10 cellular contexts compared by ENCODE assay signal in genomic region chr12:51907083-51907863, GRCh38. TPM values are rescaled to one million over a fixed set of nuclear protein-coding genes. Genes with fewer than 3 reads are reported as not detected.
A peak's percentile ranks its signal among the peaks of the same experiment; 100 is the strongest.
DNase-seq lines count a peak whose midpoint lies in the region; ATAC-seq and TF ChIP-seq lines count a peak whose summit lies in the region.
"Had no signal": no experiment of that assay in that cellular context is flagged by ENCODE, and none has a peak within 500 bp of the region (broad histone marks: within the 10 kb centered on the region; RNA-seq: fewer than 3 reads in every experiment).

Gene ACVRL1, plus strand, starts transcription at chr12:51907504. Its CDS starts 4,971 bp downstream, at chr12:51912475.

- dilution Hi-C loops in mammary epithelial cell (cut with HindIII; ENCODE audit: low sequenced_read_pairs): no loop called here

- H3K27me3 ChIP-seq in BJ (ENCODE audit: control insufficient read depth, insufficient read depth, low read length) (no peaks in the 10 kb centered on the region), mammary epithelial cell (ENCODE audit: insufficient read depth, low read length) (peaks cover 28% of the 10 kb centered on the region)
- peaks cover 21% of the 10 kb centered on the region for H3K27me3 ChIP-seq in CD4-positive, alpha-beta memory T cell (ENCODE audit: insufficient read depth, low read length)

- POLR2A ChIA-PET in BJ (lab: Charles Lee): no interaction called here
- POLR2A ChIA-PET in CD4-positive, alpha-beta memory T cell (lab: Charles Lee; ENCODE audit: partially characterized antibody): no interaction called here

- no peak within 1 kb of the TSS for H3K27ac ChIP-seq in mammary epithelial cell (ENCODE audit: insufficient read depth, low read depth, low read length)
- H3K27ac ChIP-seq in CD4-positive, alpha-beta memory T cell (ENCODE audit: low read depth, low read length): no peak within 1 kb of the TSS
- H3K27ac ChIP-seq: neutrophil had no signal

- 34% methylated on average over 9 of the region's 74 CpGs for WGBS in mammary epithelial cell (ENCODE audit: low coverage, missing lambda C conversion rate)

- no peaks in the 10 kb centered on the region for H3K36me3 Mint-ChIP-seq in CD4-positive, alpha-beta memory T cell

- H3K27me3 Mint-ChIP-seq in CD4-positive, alpha-beta memory T cell: peaks cover 15 to 32% of the 10 kb centered on the region in 2 donors

- in situ Hi-C loops in mammary epithelial cell (cut with MboI; ENCODE audit: low sequenced_read_pairs in 2 of 2): no loop called here

- H4K20me1 ChIP-seq in mammary epithelial cell (ENCODE audit: insufficient read depth, low read length): no peaks in the 10 kb centered on the region

- intact Hi-C loops in mammary epithelial cell (cut with micrococcal nuclease): no loop called here
- intact Hi-C loops in CD4-positive, alpha-beta memory T cell (cut with micrococcal nuclease): no loop called here

- H3K4me3 Mint-ChIP-seq in CD4-positive, alpha-beta memory T cell: peak within 1 kb of the TSS in 1 of 8 donors; percentile 22
- H3K4me3 Mint-ChIP-seq: activated T-helper 17 cell treated with anti-CD3 and anti-CD28 coated beads, Interleukin-2, amount 50 U/mL, for 72 hours had no signal

- CTCF ChIA-PET in BJ (lab: Yijun Ruan, JAX): interaction anchor here (0.7 to 12.8 kb wide), 9 partner anchors 10 to 118 kb away, joined by 3 to 165 read pairs (median 6); no protein-coding TSS in a partner anchor
- CTCF ChIA-PET in mammary epithelial cell (lab: Charles Lee; ENCODE audit: low non-redundant PET): no interaction called here
- CTCF ChIA-PET in CD4-positive, alpha-beta memory T cell (lab: Charles Lee; ENCODE audit: partially characterized antibody): no interaction called here

- peaks cover 0 to 8% (median 4%) of the 10 kb centered on the region in 4 donors for H3K4me1 Mint-ChIP-seq in CD4-positive, alpha-beta memory T cell
- H3K4me1 Mint-ChIP-seq: activated T-helper 17 cell treated with anti-CD3 and anti-CD28 coated beads, Interleukin-2, amount 50 U/mL, for 72 hours had no signal

- peak within 1 kb of the TSS; percentile 32 for H3K4me2 ChIP-seq in mammary epithelial cell (ENCODE audit: insufficient read depth, low read depth, low read length)

- DNase-seq in BJ (ENCODE audit: low read depth): no peak
- no peak for DNase-seq in mammary epithelial cell
- no peak for DNase-seq in pulmonary artery endothelial cell (ENCODE audit: low read depth, low spot score)
- no peak for DNase-seq in NCI-H146 (lab: John Stamatoyannopoulos, UW)
- DNase-seq in stimulated activated naive CD4-positive, alpha-beta T cell (lab: John Stamatoyannopoulos, UW): no peak
- no peak for DNase-seq in CD4-positive, alpha-beta memory T cell

- no peak for ATAC-seq in HG02623 (IDR thresholded peaks at IDR 0.05; ENCODE audit: unreplicated experiment)
- ATAC-seq: activated T-helper 17 cell treated with anti-CD3 and anti-CD28 coated beads, Interleukin-2, amount 50 U/mL, for 72 hours had no signal

- H3K9me3 Mint-ChIP-seq in CD4-positive, alpha-beta memory T cell: no peaks in the 10 kb centered on the region
- H3K9me3 Mint-ChIP-seq: activated T-helper 17 cell treated with anti-CD3 and anti-CD28 coated beads, Interleukin-2, amount 50 U/mL, for 72 hours had no signal

- peak within 1 kb of the TSS; percentile 36 for H3K4me3 ChIP-seq in BJ (ENCODE audit: low read depth, low read length)
- no peak within 1 kb of the TSS for H3K4me3 ChIP-seq in mammary epithelial cell (replicated peaks in 1 of 3; ENCODE audit: insufficient read depth in 1 of 3, low read depth in 2 of 3, low read length in 3 of 3)
- peak within 1 kb of the TSS; percentile 28 for H3K4me3 ChIP-seq in iPS-11a (ENCODE audit: low read depth, low read length)
- no peak within 1 kb of the TSS for H3K4me3 ChIP-seq in CD4-positive, alpha-beta memory T cell (ENCODE audit: low read length in 2 of 2)

- H3K9me3 ChIP-seq in mammary epithelial cell (replicated peaks; ENCODE audit: insufficient read depth, low read length): no peaks in the 10 kb centered on the region
- H3K9me3 ChIP-seq in CD4-positive, alpha-beta memory T cell (ENCODE audit: control insufficient read depth in 1 of 2, low read length in 2 of 2): no peaks in the 10 kb centered on the region
- H3K9me3 ChIP-seq: neutrophil had no signal

- no peaks in the 10 kb centered on the region for H3K36me3 ChIP-seq in BJ (ENCODE audit: control insufficient read depth, insufficient read depth, low read length)
- H3K36me3 ChIP-seq in mammary epithelial cell (ENCODE audit: insufficient read depth, low read length): no peaks in the 10 kb centered on the region
- H3K36me3 ChIP-seq in CD4-positive, alpha-beta memory T cell (ENCODE audit: insufficient read depth, low read length): no peaks in the 10 kb centered on the region
- H3K36me3 ChIP-seq: neutrophil had no signal

- TF ChIP-seq CTCF in BJ (IDR thresholded peaks at IDR 0.05; ENCODE audit: insufficient read depth, low read depth, low read length) (no peak), mammary epithelial cell (conservative IDR thresholded peaks at IDR 0.05 in 1 of 2, IDR thresholded peaks at IDR 0.05 in 1 of 2; ENCODE audit: extremely low read depth in 1 of 2, insufficient read depth in 1 of 2, low read depth in 1 of 2, low read length in 2 of 2) (no peak)

- H2AFZ ChIP-seq in mammary epithelial cell (ENCODE audit: low read depth, low read length): peak within 1 kb of the TSS; percentile 9

- H3K9ac ChIP-seq in mammary epithelial cell (ENCODE audit: insufficient read depth, low read length): no peak within 1 kb of the TSS

- no peaks in the 10 kb centered on the region for H3K4me1 ChIP-seq in mammary epithelial cell (ENCODE audit: insufficient read depth, low read length)
- no peaks in the 10 kb centered on the region for H3K4me1 ChIP-seq in CD4-positive, alpha-beta memory T cell (ENCODE audit: insufficient read depth, low read length)

- no peaks in the 10 kb centered on the region for H3K79me2 ChIP-seq in mammary epithelial cell (ENCODE audit: insufficient read depth, low read length)

- no TSS peak for BruUV-seq in mammary epithelial cell (replicated peaks; lab: Mats Ljungman, UMichigan)

- H3K27ac Mint-ChIP-seq in CD4-positive, alpha-beta memory T cell: no peak within 1 kb of the TSS
- H3K27ac Mint-ChIP-seq: activated T-helper 17 cell treated with anti-CD3 and anti-CD28 coated beads, Interleukin-2, amount 50 U/mL, for 72 hours had no signal

RNA-seq across cellular contexts. Expression of gene ACVRL1, which starts in this region (rescaled TPM):
- polyA plus RNA-seq in BJ (2011; rRNA removed) (7.8 and 13.1 TPM in 2 replicates), mammary epithelial cell (not detected)
- polyA minus RNA-seq in BJ (2011; rRNA and poly(A)+ RNA removed): 8.3 and 20.0 TPM in 2 replicates
- total RNA-seq in mammary epithelial cell (under 1 TPM in 1 of 2 donors, not detected in 1; 0.33 TPM), pulmonary artery endothelial cell (439 and 664 TPM in 2 replicates)
- polyA minus RNA-seq in mammary epithelial cell: not detected
- under 1 TPM; 0.15 to 0.83 TPM for total RNA-seq in CD4-positive, alpha-beta memory T cell
- not detected for polyA plus RNA-seq in CD4-positive, alpha-beta memory T cell
- total RNA-seq: activated T-helper 17 cell treated with anti-CD3 and anti-CD28 coated beads, Interleukin-2, amount 50 U/mL, for 72 hours had no signal

Comparison
In these comparisons a context has a peak if more than half of its experiments do, and no peak if none do; other contexts are left out.
1. RNA of gene ACVRL1 (total RNA-seq): 439 to 664 TPM in pulmonary artery endothelial cell; 0.15 to 0.83 TPM in CD4-positive, alpha-beta memory T cell and 0.33 TPM in mammary epithelial cell; every median in the first group is over 100 times any median in the second.
2. H3K4me3 ChIP-seq: peak in BJ (single experiment) and iPS-11a (single experiment); none in mammary epithelial cell (0 of 3) and CD4-positive, alpha-beta memory T cell (0 of 2).